9 cellular contexts compared by ENCODE assay signal in genomic region chr2:181678033-181678586, GRCh38. TPM values are rescaled to one million over a fixed set of nuclear protein-coding genes. Genes with fewer than 3 reads are reported as not detected.
DNase-seq lines count a peak whose midpoint lies in the region; ATAC-seq and TF ChIP-seq lines count a peak whose summit lies in the region.
"Had no signal": no experiment of that assay in that cellular context is flagged by ENCODE, and none has a peak within 500 bp of the region (broad histone marks: within the 10 kb centered on the region; RNA-seq: fewer than 3 reads in every experiment).

No MANE protein-coding gene starts in this region.

- no peak for TF ChIP-seq CTCF in nephron (IDR thresholded peaks at IDR 0.05; ENCODE audit: unreplicated experiment in 3 of 3)

- H3K27me3 Mint-ChIP-seq in activated CD8-positive, alpha-beta T cell treated with anti-CD3 and anti-CD28 coated beads, Interleukin-2, amount 10 ng/mL, durations not matched to agents 7 days and 5 days (ENCODE audit: low read depth): peaks cover 69% of the 10 kb centered on the region
- peaks cover 90% of the 10 kb centered on the region for H3K27me3 Mint-ChIP-seq in nephron (ENCODE audit: low read depth)

- H3K9me3 ChIP-seq in aorta (ENCODE audit: control insufficient read depth, low read length): peaks cover 3% of the 10 kb centered on the region

- peak; percentile 44 for ATAC-seq in HG03442 (IDR thresholded peaks at IDR 0.05; ENCODE audit: unreplicated experiment)
- ATAC-seq in activated CD8-positive, alpha-beta T cell treated with anti-CD3 and anti-CD28 coated beads, Interleukin-2, amount 10 ng/mL, durations not matched to agents 7 days and 5 days: peak; percentile 88
- ATAC-seq in aorta (ENCODE audit: low FRiP score): peak; percentile 77

- H3K4me1 ChIP-seq in aorta (ENCODE audit: control insufficient read depth in 1 of 2, insufficient read depth in 2 of 2, low read length in 2 of 2): no peaks in the 10 kb centered on the region

- POLR2A ChIA-PET in activated CD8-positive, alpha-beta T cell treated with anti-CD3 and anti-CD28 coated beads, Interleukin-2, amount 10 ng/mL, durations not matched to agents 7 days and 5 days (lab: Charles Lee): no interaction called here

- H3K27me3 ChIP-seq in aorta (ENCODE audit: control insufficient read depth in 1 of 2, insufficient read depth in 2 of 2, low read length in 1 of 2): peaks cover 0 to 2% of the 10 kb centered on the region in 2 donors

- H3K27ac Mint-ChIP-seq in activated CD8-positive, alpha-beta T cell treated with anti-CD3 and anti-CD28 coated beads, Interleukin-2, amount 10 ng/mL, durations not matched to agents 7 days and 5 days: peak overlapping the region; percentile 83
- no peak overlapping the region for H3K27ac Mint-ChIP-seq in nephron

- peaks cover 34% of the 10 kb centered on the region for H3K4me1 Mint-ChIP-seq in activated CD8-positive, alpha-beta T cell treated with anti-CD3 and anti-CD28 coated beads, Interleukin-2, amount 10 ng/mL, durations not matched to agents 7 days and 5 days (ENCODE audit: low read depth)
- H3K4me1 Mint-ChIP-seq in nephron: peaks cover 35% of the 10 kb centered on the region

- peaks cover 8% of the 10 kb centered on the region for H3K9me3 Mint-ChIP-seq in activated CD8-positive, alpha-beta T cell treated with anti-CD3 and anti-CD28 coated beads, Interleukin-2, amount 10 ng/mL, durations not matched to agents 7 days and 5 days (ENCODE audit: insufficient read depth)
- peaks cover 10% of the 10 kb centered on the region for H3K9me3 Mint-ChIP-seq in nephron

- DNase-seq in DMS53 treated with DMSO at 0.1 percent for 48 hours (lab: John Stamatoyannopoulos, UW; ENCODE audit: unreplicated experiment) (peak; percentile 93), epidermal melanocyte (ENCODE audit: insufficient read length, low spot score) (peak; percentile 71), aorta (peak; percentile 77 to 85), NAMALWA (ENCODE audit: low spot score) (no peak), GM19238 (ENCODE audit: insufficient read length, low spot score) (no peak)
- DNase-seq in activated CD8-positive, alpha-beta T cell treated with anti-CD3 and anti-CD28 coated beads, Interleukin-2, amount 10 ng/mL, durations not matched to agents 7 days and 5 days: peak; percentile 87

- intact Hi-C loops in aorta (cut with DNase I): no loop called here

- CTCF ChIA-PET in activated CD8-positive, alpha-beta T cell treated with anti-CD3 and anti-CD28 coated beads, Interleukin-2, amount 10 ng/mL, durations not matched to agents 7 days and 5 days (lab: Charles Lee): interaction anchor here (1.0 kb wide), 1 partner anchor 15 kb away, joined by 4 read pairs; no protein-coding TSS in a partner anchor

- peak overlapping the region; percentile 21 for H3K4me3 Mint-ChIP-seq in activated CD8-positive, alpha-beta T cell treated with anti-CD3 and anti-CD28 coated beads, Interleukin-2, amount 10 ng/mL, durations not matched to agents 7 days and 5 days
- peak overlapping the region in 2 of 3 experiments; percentile 9 to 15 for H3K4me3 Mint-ChIP-seq in nephron

- no peak overlapping the region for H3K27ac ChIP-seq in aorta (ENCODE audit: low read depth in 1 of 2, low read length in 2 of 2)

- H3K36me3 Mint-ChIP-seq in activated CD8-positive, alpha-beta T cell treated with anti-CD3 and anti-CD28 coated beads, Interleukin-2, amount 10 ng/mL, durations not matched to agents 7 days and 5 days (ENCODE audit: low read depth): peaks cover 2% of the 10 kb centered on the region
- no peaks in the 10 kb centered on the region for H3K36me3 Mint-ChIP-seq in nephron (ENCODE audit: low read depth)

- H3K36me3 ChIP-seq in aorta (ENCODE audit: control insufficient read depth in 1 of 2, insufficient read depth in 2 of 2, low read length in 1 of 2): no peaks in the 10 kb centered on the region

- WGBS in aorta, 2 donors: 6 to 7% methylated on average over 35 of the region's 35 CpGs

- H3K4me3 ChIP-seq in aorta (ENCODE audit: low read length in 2 of 2): no peak overlapping the region

RNA-seq across cellular contexts. Expression of gene NEUROD1, which starts 2.2 kb away (rescaled TPM):
- total RNA-seq in activated CD8-positive, alpha-beta T cell treated with anti-CD3 and anti-CD28 coated beads, Interleukin-2, amount 10 ng/mL, durations not matched to agents 7 days and 5 days: not detected
- not detected for total RNA-seq in aorta
- 1 to 10 TPM in 1 of 2 donors, not detected in 1; 1.5 TPM for polyA plus RNA-seq in aorta
- total RNA-seq: kidney epithelial cell had no signal

RNA-seq across cellular contexts. Expression of gene CERKL, which starts 21.2 kb away (rescaled TPM):
- not detected for total RNA-seq in activated CD8-positive, alpha-beta T cell treated with anti-CD3 and anti-CD28 coated beads, Interleukin-2, amount 10 ng/mL, durations not matched to agents 7 days and 5 days
- not detected for total RNA-seq in aorta
- polyA plus RNA-seq in aorta: under 1 TPM; 0.13 to 0.38 TPM

Comparison
In these comparisons a context has a peak if more than half of its experiments do, and no peak if none do; other contexts are left out.
1. DNase-seq: peak in DMS53 treated with DMSO at 0.1 percent for 48 hours (single experiment), activated CD8-positive, alpha-beta T cell treated with anti-CD3 and anti-CD28 coated beads, Interleukin-2, amount 10 ng/mL, durations not matched to agents 7 days and 5 days (single experiment), epidermal melanocyte (single experiment) and aorta (2 of 2); none in NAMALWA (single experiment) and GM19238 (single experiment).
2. Peak in every context shown above with its lines, with median percentiles within 50 percentile points of each other: ATAC-seq.